ENCODE assay signal across 12 cellular contexts in genomic region chr16:4213721-4214120, GRCh38. TPM values are rescaled to one million over a fixed set of nuclear protein-coding genes. Genes with fewer than 3 reads are reported as not detected.
DNase-seq lines count a peak whose midpoint lies in the region; ATAC-seq and TF ChIP-seq lines count a peak whose summit lies in the region.
"Had no signal": no experiment of that assay in that cellular context is flagged by ENCODE, and none has a peak within 500 bp of the region (broad histone marks: within the 10 kb centered on the region; RNA-seq: fewer than 3 reads in every experiment).

No MANE protein-coding gene starts in this region.

- H3K4me1 ChIP-seq in heart left ventricle (peaks cover 3 to 93% (median 59%) of the 10 kb centered on the region in 12 donors), muscle layer of duodenum (ENCODE audit: control insufficient read depth in 1 of 2, insufficient read depth in 2 of 2, low read length in 2 of 2) (peaks cover 0 to 3% of the 10 kb centered on the region in 2 donors), vagina (peaks cover 36% of the 10 kb centered on the region)

- DNase-seq in heart left ventricle (no peak), Right ventricle myocardium inferior (ENCODE audit: missing footprints) (no peak), epithelial cell of prostate (ENCODE audit: low read depth, low spot score) (peak; percentile 29), vagina (ENCODE audit: extremely low spot score in 2 of 2) (no peak), middle frontal gyrus (ENCODE audit: extremely low spot score, low spot score) (no peak)
- DNase-seq: activated naive CD8-positive, alpha-beta T cell treated with anti-CD3 and anti-CD28 coated beads for 36 hours; effector memory CD8-positive, alpha-beta T cell; T-helper 9 cell had no signal

- no peak for TF ChIP-seq CTCF in heart left ventricle (IDR thresholded peaks at IDR 0.05)
- TF ChIP-seq CTCF in vagina (IDR thresholded peaks at IDR 0.05), result no peak

- H3K9me3 ChIP-seq in heart left ventricle, result no peaks in the 10 kb centered on the region
- H3K9me3 ChIP-seq in muscle layer of duodenum (ENCODE audit: control insufficient read depth in 1 of 2, low read length in 2 of 2), result no peaks in the 10 kb centered on the region
- H3K9me3 ChIP-seq in vagina, result no peaks in the 10 kb centered on the region

- intact Hi-C loops in heart left ventricle (cut with DNase I), result loop anchor here in 2 of 10 donors (2.0 to 5.0 kb wide), 2 partner anchors 19 to 39 kb away; no protein-coding TSS in a partner anchor
- intact Hi-C loops in Right ventricle myocardium inferior (cut with DNase I), result loop anchor here (2.0 kb wide), 1 partner anchor 27 kb away; no protein-coding TSS in a partner anchor
- intact Hi-C loops in vagina (cut with DNase I), result no loop called here

- TF ChIP-seq POLR2A in heart left ventricle (IDR thresholded peaks at IDR 0.05), result no peak
- no peak for TF ChIP-seq POLR2A in vagina (IDR thresholded peaks at IDR 0.05)

- no peaks in the 10 kb centered on the region for H3K27me3 ChIP-seq in heart left ventricle
- no peaks in the 10 kb centered on the region for H3K27me3 ChIP-seq in muscle layer of duodenum (ENCODE audit: low read depth, low read length)
- no peaks in the 10 kb centered on the region for H3K27me3 ChIP-seq in vagina

- peak overlapping the region; percentile 55 to 97 (median 92) for H3K27ac ChIP-seq in heart left ventricle
- peak overlapping the region; percentile 94 for H3K27ac ChIP-seq in epithelial cell of prostate
- peak overlapping the region; percentile 82 for H3K27ac ChIP-seq in muscle layer of duodenum (ENCODE audit: low read length)
- peak overlapping the region; percentile 68 for H3K27ac ChIP-seq in vagina
- H3K27ac ChIP-seq: 22Rv1 had no signal

- no peak overlapping the region for H3K4me3 ChIP-seq in heart left ventricle
- H3K4me3 ChIP-seq in muscle layer of duodenum (ENCODE audit: low read depth in 1 of 2, low read length in 2 of 2), result no peak overlapping the region
- H3K4me3 ChIP-seq in vagina, result no peak overlapping the region

- ATAC-seq in heart left ventricle (no peak), Right ventricle myocardium inferior (no peak), GM18870 (IDR thresholded peaks at IDR 0.05; ENCODE audit: unreplicated experiment) (no peak), HG03139 (IDR thresholded peaks at IDR 0.05; ENCODE audit: unreplicated experiment) (no peak)
- ATAC-seq: effector memory CD8-positive, alpha-beta T cell had no signal

- 46 to 56% (median 50%) methylated on average over 7 of the region's 7 CpGs for WGBS in heart left ventricle, 4 donors

- H3K36me3 ChIP-seq in heart left ventricle (peaks cover 0 to 8% (median 0%) of the 10 kb centered on the region in 9 donors), muscle layer of duodenum (ENCODE audit: control insufficient read depth in 1 of 2, insufficient read depth in 2 of 2, low read length in 2 of 2) (no peaks in the 10 kb centered on the region), vagina (no peaks in the 10 kb centered on the region)

RNA-seq across cellular contexts. Expression of gene SRL, which starts 28.2 kb away (rescaled TPM):
- 100 to 1,000 TPM; 372 to 760 (median 534) TPM for total RNA-seq in heart left ventricle
- polyA plus RNA-seq in heart left ventricle, result 100 to 1,000 TPM; 218 to 394 TPM
- total RNA-seq in Right ventricle myocardium inferior, result 419 TPM
- 1.5 TPM for total RNA-seq in vagina
- total RNA-seq: activated naive CD8-positive, alpha-beta T cell treated with anti-CD3 and anti-CD28 coated beads for 36 hours had no signal

RNA-seq across cellular contexts. Expression of gene TFAP4, which starts 59.1 kb away (rescaled TPM):
- total RNA-seq in heart left ventricle (1 to 10 TPM; 1.7 to 5.5 (median 3.3) TPM), Right ventricle myocardium inferior (4.4 TPM), vagina (6.9 TPM)
- 1 to 10 TPM; 2.5 to 3.1 TPM for polyA plus RNA-seq in heart left ventricle

Comparison
In these comparisons a context has a peak if more than half of its experiments do, and no peak if none do; other contexts are left out.
1. RNA of gene SRL, which starts 28.2 kb away (total RNA-seq): 372 to 760 TPM in heart left ventricle and 419 TPM in Right ventricle myocardium inferior (single experiment); 1.5 TPM in vagina (single experiment); every median in the first group is over 100 times any median in the second.
2. Peak in every context shown above with its lines, with median percentiles within 50 percentile points of each other: H3K27ac ChIP-seq.